1 cellular context compared by ENCODE assay signal in genomic region chrX:12228862-12229261, GRCh38.
A peak's percentile ranks its signal among the peaks of the same experiment; 100 is the strongest.
TF ChIP-seq lines count a peak whose summit lies in the region.

No MANE protein-coding gene starts in this region.

TF ChIP-seq in HEK293, 187 proteins besides CTCF, POLR2A, EP300 and RAD21 (continued from another document and continues in another):
- TF ChIP-seq, protein P1, sequence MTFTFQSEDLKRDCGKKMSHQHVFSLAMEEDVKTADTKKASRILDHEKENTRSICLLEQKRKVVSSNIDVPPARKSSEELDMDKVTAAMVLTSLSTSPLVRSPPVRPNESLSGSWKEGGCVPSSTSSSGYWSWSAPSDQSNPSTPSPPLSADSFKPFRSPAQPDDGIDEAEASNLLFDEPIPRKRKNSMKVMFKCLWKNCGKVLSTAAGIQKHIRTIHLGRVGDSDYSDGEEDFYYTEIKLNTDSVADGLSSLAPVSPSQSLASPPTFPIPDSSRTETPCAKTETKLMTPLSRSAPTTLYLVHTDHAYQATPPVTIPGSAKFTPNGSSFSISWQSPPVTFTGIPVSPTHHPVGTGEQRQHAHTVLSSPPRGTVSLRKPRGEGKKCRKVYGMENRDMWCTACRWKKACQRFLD (tag by site-specific recombination; IDR thresholded peaks at IDR 0.05): no peak
- peak; percentile 80; the same call in 1 of the 2 replicates for TF ChIP-seq OVOL3 (tag by site-specific recombination; IDR thresholded peaks at IDR 0.05)
- no peak for TF ChIP-seq HIC1 (tag by site-specific recombination; IDR thresholded peaks at IDR 0.05)
- TF ChIP-seq FEZF1 (tag by site-specific recombination; IDR thresholded peaks at IDR 0.05): peak; percentile 96
- TF ChIP-seq, protein P2, sequence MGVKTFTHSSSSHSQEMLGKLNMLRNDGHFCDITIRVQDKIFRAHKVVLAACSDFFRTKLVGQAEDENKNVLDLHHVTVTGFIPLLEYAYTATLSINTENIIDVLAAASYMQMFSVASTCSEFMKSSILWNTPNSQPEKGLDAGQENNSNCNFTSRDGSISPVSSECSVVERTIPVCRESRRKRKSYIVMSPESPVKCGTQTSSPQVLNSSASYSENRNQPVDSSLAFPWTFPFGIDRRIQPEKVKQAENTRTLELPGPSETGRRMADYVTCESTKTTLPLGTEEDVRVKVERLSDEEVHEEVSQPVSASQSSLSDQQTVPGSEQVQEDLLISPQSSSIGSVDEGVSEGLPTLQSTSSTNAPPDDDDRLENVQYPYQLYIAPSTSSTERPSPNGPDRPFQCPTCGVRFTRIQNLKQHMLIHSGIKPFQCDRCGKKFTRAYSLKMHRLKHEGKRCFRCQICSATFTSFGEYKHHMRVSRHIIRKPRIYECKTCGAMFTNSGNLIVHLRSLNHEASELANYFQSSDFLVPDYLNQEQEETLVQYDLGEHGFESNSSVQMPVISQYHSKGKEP (tag by site-specific recombination; IDR thresholded peaks at IDR 0.05): peak; percentile 11; the same call in 1 of the 2 replicates
- no peak for TF ChIP-seq RBAK (tag by site-specific recombination; IDR thresholded peaks at IDR 0.05)
- peak; percentile 66; the same call in 1 of the 2 replicates for TF ChIP-seq KLF10 (tag by site-specific recombination; IDR thresholded peaks at IDR 0.05)
- no peak for TF ChIP-seq ZFP3 (tag by site-specific recombination; IDR thresholded peaks at IDR 0.05; ENCODE audit: low read depth)
- peak; percentile 75 for TF ChIP-seq PRDM6 (tag by site-specific recombination; IDR thresholded peaks at IDR 0.05)
- TF ChIP-seq ZNF660 (tag by site-specific recombination; IDR thresholded peaks at IDR 0.05): no peak
- peak; percentile 49; the same call in 1 of the 2 replicates for TF ChIP-seq KLF7 (tag by site-specific recombination; IDR thresholded peaks at IDR 0.05; ENCODE audit: borderline replicate concordance)
- TF ChIP-seq ZNF677 (tag by site-specific recombination; IDR thresholded peaks at IDR 0.05): no peak
- peak; percentile 89 for TF ChIP-seq TCF7L2 (IDR thresholded peaks at IDR 0.05; ENCODE audit: borderline replicate concordance, low read depth, low read length)
- TF ChIP-seq, protein P3, sequence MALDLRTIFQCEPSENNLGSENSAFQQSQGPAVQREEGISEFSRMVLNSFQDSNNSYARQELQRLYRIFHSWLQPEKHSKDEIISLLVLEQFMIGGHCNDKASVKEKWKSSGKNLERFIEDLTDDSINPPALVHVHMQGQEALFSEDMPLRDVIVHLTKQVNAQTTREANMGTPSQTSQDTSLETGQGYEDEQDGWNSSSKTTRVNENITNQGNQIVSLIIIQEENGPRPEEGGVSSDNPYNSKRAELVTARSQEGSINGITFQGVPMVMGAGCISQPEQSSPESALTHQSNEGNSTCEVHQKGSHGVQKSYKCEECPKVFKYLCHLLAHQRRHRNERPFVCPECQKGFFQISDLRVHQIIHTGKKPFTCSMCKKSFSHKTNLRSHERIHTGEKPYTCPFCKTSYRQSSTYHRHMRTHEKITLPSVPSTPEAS (tag by site-specific recombination; IDR thresholded peaks at IDR 0.05): no peak
- TF ChIP-seq KLF16 (tag by site-specific recombination; IDR thresholded peaks at IDR 0.05): peak; percentile 46; the same call in 1 of the 2 replicates
- no peak for TF ChIP-seq KLF1 (tag by site-specific recombination; IDR thresholded peaks at IDR 0.05)
- TF ChIP-seq ZNF629 (tag by site-specific recombination; IDR thresholded peaks at IDR 0.05): peak; percentile 42; the same call in 1 of the 2 replicates
- TF ChIP-seq, protein P4, sequence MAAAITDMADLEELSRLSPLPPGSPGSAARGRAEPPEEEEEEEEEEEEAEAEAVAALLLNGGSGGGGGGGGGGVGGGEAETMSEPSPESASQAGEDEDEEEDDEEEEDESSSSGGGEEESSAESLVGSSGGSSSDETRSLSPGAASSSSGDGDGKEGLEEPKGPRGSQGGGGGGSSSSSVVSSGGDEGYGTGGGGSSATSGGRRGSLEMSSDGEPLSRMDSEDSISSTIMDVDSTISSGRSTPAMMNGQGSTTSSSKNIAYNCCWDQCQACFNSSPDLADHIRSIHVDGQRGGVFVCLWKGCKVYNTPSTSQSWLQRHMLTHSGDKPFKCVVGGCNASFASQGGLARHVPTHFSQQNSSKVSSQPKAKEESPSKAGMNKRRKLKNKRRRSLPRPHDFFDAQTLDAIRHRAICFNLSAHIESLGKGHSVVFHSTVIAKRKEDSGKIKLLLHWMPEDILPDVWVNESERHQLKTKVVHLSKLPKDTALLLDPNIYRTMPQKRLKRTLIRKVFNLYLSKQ (tag by site-specific recombination; IDR thresholded peaks at IDR 0.05; ENCODE audit: borderline replicate concordance): 0 out of 2 replicates have a peak, but pooled peaks have one; percentile 54
- no peak for TF ChIP-seq ZBTB20 (tag by site-specific recombination; IDR thresholded peaks at IDR 0.05)
- TF ChIP-seq ZNF175 (tag by site-specific recombination; IDR thresholded peaks at IDR 0.05): no peak
- TF ChIP-seq ZNF768 (tag by site-specific recombination; IDR thresholded peaks at IDR 0.05): no peak
- no peak for TF ChIP-seq ZNF416 (tag by site-specific recombination; IDR thresholded peaks at IDR 0.05)
- peak; percentile 78 for TF ChIP-seq IKZF3 (tag by site-specific recombination; IDR thresholded peaks at IDR 0.05)
- no peak for TF ChIP-seq ZBTB7A (tag by site-specific recombination; IDR thresholded peaks at IDR 0.05; ENCODE audit: low read depth)
- TF ChIP-seq, protein P5, sequence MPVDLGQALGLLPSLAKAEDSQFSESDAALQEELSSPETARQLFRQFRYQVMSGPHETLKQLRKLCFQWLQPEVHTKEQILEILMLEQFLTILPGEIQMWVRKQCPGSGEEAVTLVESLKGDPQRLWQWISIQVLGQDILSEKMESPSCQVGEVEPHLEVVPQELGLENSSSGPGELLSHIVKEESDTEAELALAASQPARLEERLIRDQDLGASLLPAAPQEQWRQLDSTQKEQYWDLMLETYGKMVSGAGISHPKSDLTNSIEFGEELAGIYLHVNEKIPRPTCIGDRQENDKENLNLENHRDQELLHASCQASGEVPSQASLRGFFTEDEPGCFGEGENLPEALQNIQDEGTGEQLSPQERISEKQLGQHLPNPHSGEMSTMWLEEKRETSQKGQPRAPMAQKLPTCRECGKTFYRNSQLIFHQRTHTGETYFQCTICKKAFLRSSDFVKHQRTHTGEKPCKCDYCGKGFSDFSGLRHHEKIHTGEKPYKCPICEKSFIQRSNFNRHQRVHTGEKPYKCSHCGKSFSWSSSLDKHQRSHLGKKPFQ (tag by site-specific recombination; IDR thresholded peaks at IDR 0.05): peak; percentile 74
- 0 out of 2 replicates have a peak, but pooled peaks have one; percentile 20 for TF ChIP-seq WT1 (tag by site-specific recombination; IDR thresholded peaks at IDR 0.05)
- TF ChIP-seq ZNF585B (tag by site-specific recombination; IDR thresholded peaks at IDR 0.05): no peak
- no peak for TF ChIP-seq HOXD13 (CRISPR knock-in tag; IDR thresholded peaks at IDR 0.05; ENCODE audit: borderline replicate concordance)
- TF ChIP-seq ZNF624 (tag by site-specific recombination; IDR thresholded peaks at IDR 0.05): no peak
- 0 out of 2 replicates have a peak, but pooled peaks have one; percentile 35 for TF ChIP-seq ZNF610 (tag by site-specific recombination; IDR thresholded peaks at IDR 0.05; ENCODE audit: borderline replicate concordance)
- TF ChIP-seq, protein P6, sequence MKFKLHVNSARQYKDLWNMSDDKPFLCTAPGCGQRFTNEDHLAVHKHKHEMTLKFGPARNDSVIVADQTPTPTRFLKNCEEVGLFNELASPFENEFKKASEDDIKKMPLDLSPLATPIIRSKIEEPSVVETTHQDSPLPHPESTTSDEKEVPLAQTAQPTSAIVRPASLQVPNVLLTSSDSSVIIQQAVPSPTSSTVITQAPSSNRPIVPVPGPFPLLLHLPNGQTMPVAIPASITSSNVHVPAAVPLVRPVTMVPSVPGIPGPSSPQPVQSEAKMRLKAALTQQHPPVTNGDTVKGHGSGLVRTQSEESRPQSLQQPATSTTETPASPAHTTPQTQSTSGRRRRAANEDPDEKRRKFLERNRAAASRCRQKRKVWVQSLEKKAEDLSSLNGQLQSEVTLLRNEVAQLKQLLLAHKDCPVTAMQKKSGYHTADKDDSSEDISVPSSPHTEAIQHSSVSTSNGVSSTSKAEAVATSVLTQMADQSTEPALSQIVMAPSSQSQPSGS (tag by site-specific recombination; IDR thresholded peaks at IDR 0.05; ENCODE audit: low read depth): peak; percentile 27; the same call in 1 of the 2 replicates
- no peak for TF ChIP-seq SP7 (tag by site-specific recombination; IDR thresholded peaks at IDR 0.05)
- peak; percentile 79; the same call in 1 of the 2 replicates for TF ChIP-seq GLI2 (tag by site-specific recombination; IDR thresholded peaks at IDR 0.05; ENCODE audit: borderline replicate concordance, low read depth)
- TF ChIP-seq ZNF664 (tag by site-specific recombination; IDR thresholded peaks at IDR 0.05): no peak
- TF ChIP-seq ZNF513 (tag by site-specific recombination; IDR thresholded peaks at IDR 0.05): 0 out of 2 replicates have a peak, but pooled peaks have one; percentile 43
- TF ChIP-seq ZSCAN5A (tag by site-specific recombination; IDR thresholded peaks at IDR 0.05): no peak
- TF ChIP-seq, protein P7, sequence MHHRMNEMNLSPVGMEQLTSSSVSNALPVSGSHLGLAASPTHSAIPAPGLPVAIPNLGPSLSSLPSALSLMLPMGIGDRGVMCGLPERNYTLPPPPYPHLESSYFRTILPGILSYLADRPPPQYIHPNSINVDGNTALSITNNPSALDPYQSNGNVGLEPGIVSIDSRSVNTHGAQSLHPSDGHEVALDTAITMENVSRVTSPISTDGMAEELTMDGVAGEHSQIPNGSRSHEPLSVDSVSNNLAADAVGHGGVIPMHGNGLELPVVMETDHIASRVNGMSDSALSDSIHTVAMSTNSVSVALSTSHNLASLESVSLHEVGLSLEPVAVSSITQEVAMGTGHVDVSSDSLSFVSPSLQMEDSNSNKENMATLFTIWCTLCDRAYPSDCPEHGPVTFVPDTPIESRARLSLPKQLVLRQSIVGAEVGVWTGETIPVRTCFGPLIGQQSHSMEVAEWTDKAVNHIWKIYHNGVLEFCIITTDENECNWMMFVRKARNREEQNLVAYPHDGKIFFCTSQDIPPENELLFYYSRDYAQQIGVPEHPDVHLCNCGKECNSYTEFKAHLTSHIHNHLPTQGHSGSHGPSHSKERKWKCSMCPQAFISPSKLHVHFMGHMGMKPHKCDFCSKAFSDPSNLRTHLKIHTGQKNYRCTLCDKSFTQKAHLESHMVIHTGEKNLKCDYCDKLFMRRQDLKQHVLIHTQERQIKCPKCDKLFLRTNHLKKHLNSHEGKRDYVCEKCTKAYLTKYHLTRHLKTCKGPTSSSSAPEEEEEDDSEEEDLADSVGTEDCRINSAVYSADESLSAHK (tag by site-specific recombination; IDR thresholded peaks at IDR 0.05): peak; percentile 80; the same call in 1 of the 2 replicates
